In the genomic region with DNA sequence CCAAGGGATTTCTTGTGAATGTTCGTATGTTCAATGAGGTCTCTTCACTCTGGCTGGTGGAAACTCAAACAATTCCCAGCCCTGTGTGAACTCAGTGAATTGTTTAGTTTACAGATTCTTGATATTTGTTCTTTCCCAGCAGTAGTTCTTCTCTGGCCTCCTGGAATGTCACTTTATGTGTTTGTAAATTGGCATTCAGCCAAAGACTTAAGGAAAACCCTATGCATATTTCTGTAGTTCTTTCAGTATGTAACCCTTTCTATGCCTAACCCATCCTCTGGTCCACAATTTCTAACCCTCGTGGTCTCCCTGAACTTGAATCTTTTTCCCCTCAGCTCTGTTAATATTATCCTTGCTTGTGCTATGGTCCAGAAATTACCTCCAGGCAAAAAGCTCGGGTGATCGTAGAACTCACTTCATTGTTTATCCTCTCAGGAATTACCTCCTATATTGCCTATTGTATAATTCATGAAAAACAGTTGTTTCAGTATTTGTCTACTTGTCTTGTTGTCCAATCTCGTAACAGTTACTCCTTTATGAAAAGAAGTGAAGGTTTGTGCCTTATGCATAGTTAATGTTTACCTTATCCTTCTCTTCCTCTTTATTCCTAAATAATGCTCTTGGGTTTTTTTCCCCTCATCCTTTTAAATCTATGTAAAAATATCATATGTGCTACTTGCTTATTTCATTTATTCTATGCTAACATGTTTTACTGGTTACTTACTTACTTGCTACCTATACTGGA, we compare ENCODE assay signal across 16 cellular contexts. TPM values are rescaled to one million over a fixed set of nuclear protein-coding genes. Genes with fewer than 3 reads are reported as not detected.
A peak's percentile ranks its signal among the peaks of the same experiment; 100 is the strongest.
DNase-seq lines count a peak whose midpoint lies in the region; ATAC-seq lines count a peak whose summit lies in the region.
"Had no signal": no experiment of that assay in that cellular context is flagged by ENCODE, and none has a peak within 500 bp of the region (broad histone marks: within the 10 kb centered on the region; RNA-seq: fewer than 3 reads in every experiment).

No MANE protein-coding gene starts in this region.

- no peaks in the 10 kb centered on the region for H3K36me3 ChIP-seq in mucosa of stomach (ENCODE audit: control insufficient read depth, insufficient read depth, low read length)
- H3K36me3 ChIP-seq: neutrophil had no signal

- DNase-seq in EH (ENCODE audit: low read depth): peak; percentile 82
- DNase-seq in NCI-H345 (lab: John Stamatoyannopoulos, UW): peak; percentile 12
- DNase-seq in dermis blood vessel endothelial cell: peak; percentile 15
- DNase-seq in NCI-H128 (lab: John Stamatoyannopoulos, UW; ENCODE audit: unreplicated experiment): no peak
- DNase-seq in HK-2 (ENCODE audit: unreplicated experiment): no peak
- DNase-seq in OCI-M1 (lab: John Stamatoyannopoulos, UW): no peak
- DNase-seq: activated CD8-positive, alpha-beta T cell treated with anti-CD3 and anti-CD28 coated beads for 36 hours; activated naive CD4-positive, alpha-beta T cell treated with anti-CD3 and anti-CD28 coated beads, Interleukin-2, amount 50 U/mL, for 16 hours; C1 segment of cervical spinal cord; NCI-H1048; NCI-H82; stimulated activated CD4-positive, alpha-beta T cell treated with anti-CD3 and anti-CD28 coated beads, Interleukin-4, amount 100 ng/mL, for 1 hour; T-cell had no signal

- peaks cover 19% of the 10 kb centered on the region for H3K4me1 ChIP-seq in mucosa of stomach (ENCODE audit: control insufficient read depth, insufficient read depth, low read length)

- H3K9ac ChIP-seq in mucosa of stomach (ENCODE audit: low read length): peak overlapping the region; percentile 27

- no peaks in the 10 kb centered on the region for H3K9me3 ChIP-seq in mucosa of stomach (ENCODE audit: control insufficient read depth, low read length)
- H3K9me3 ChIP-seq: neutrophil had no signal

- H3K27me3 ChIP-seq in mucosa of stomach (ENCODE audit: control insufficient read depth, insufficient read depth, low read length): no peaks in the 10 kb centered on the region
- H3K27me3 ChIP-seq: neutrophil had no signal

- no peak overlapping the region for H3K4me3 ChIP-seq in mucosa of stomach (ENCODE audit: low read length)

- ATAC-seq in GM21619 (IDR thresholded peaks at IDR 0.05; ENCODE audit: unreplicated experiment): no peak
- ATAC-seq: activated CD8-positive, alpha-beta T cell treated with anti-CD3 and anti-CD28 coated beads for 36 hours; T-cell had no signal

RNA-seq across cellular contexts. Expression of a gene that starts 23.7 kb away (rescaled TPM):
- 0.19 TPM in 1 of 2 replicates, not detected in the other for total RNA-seq in dermis blood vessel endothelial cell
- total RNA-seq: activated CD8-positive, alpha-beta T cell treated with anti-CD3 and anti-CD28 coated beads for 36 hours; T-cell had no signal

Comparison
In these comparisons a context has a peak if more than half of its experiments do, and no peak if none do; other contexts are left out.
1. DNase-seq: peak in EH (single experiment), NCI-H345 (single experiment) and dermis blood vessel endothelial cell (single experiment); none in NCI-H128 (single experiment), HK-2 (single experiment) and OCI-M1 (single experiment).